In genomic region chr10:43682956-43683355, GRCh38 we compare ENCODE assay signal across 18 cellular contexts.
"Had no signal": no experiment of that assay in that cellular context is flagged by ENCODE, and none has a peak within 500 bp of the region (broad histone marks: within the 10 kb centered on the region; RNA-seq: fewer than 3 reads in every experiment).

No MANE protein-coding gene starts in this region.

- H3K4me3 ChIP-seq: body of pancreas, esophagus muscularis mucosa, hepatocyte, lower lobe of right lung, right lobe of liver, smooth muscle cell, stomach, testis, upper lobe of left lung had no signal

- H3K27me3 ChIP-seq: body of pancreas, esophagus muscularis mucosa, hepatocyte, right lobe of liver, stomach, testis, upper lobe of left lung had no signal

- H3K36me3 ChIP-seq: esophagus muscularis mucosa, lower lobe of right lung, neutrophil, right lobe of liver, stomach, upper lobe of left lung had no signal

- H3K4me2 ChIP-seq: hepatocyte, smooth muscle cell had no signal

- H3K27ac ChIP-seq: body of pancreas, esophagus muscularis mucosa, hepatocyte, lower lobe of right lung, neutrophil, parathyroid adenoma, right lobe of liver, stomach, testis, upper lobe of left lung, VCaP had no signal

- H3K9ac ChIP-seq: parathyroid adenoma had no signal

- H2AFZ ChIP-seq: hepatocyte, parathyroid adenoma had no signal

- ATAC-seq: body of pancreas, left colon had no signal

- DNase-seq: activated gamma-delta T cell treated with Interleukin-2 at 50 U/mL for 16 hours; activated T-cell treated with anti-CD3 and anti-CD28 coated beads for 4 hours; amygdala; cortex of kidney; effector CD8-positive, alpha-beta T cell; left colon; lower lobe of right lung; right lobe of liver; stomach; upper lobe of left lung had no signal

- H3K9me3 ChIP-seq: body of pancreas, esophagus muscularis mucosa, lower lobe of right lung, neutrophil, right lobe of liver, stomach, testis, upper lobe of left lung had no signal

- H3K79me2 ChIP-seq: hepatocyte, parathyroid adenoma had no signal

- H3K4me1 ChIP-seq: testis had no signal
